11 cellular contexts compared by ENCODE assay signal in genomic region chr15:51738553-51738952, GRCh38. TPM values are rescaled to one million over a fixed set of nuclear protein-coding genes. Genes with fewer than 3 reads are reported as not detected.
DNase-seq lines count a peak whose midpoint lies in the region; ATAC-seq lines count a peak whose summit lies in the region.
"Had no signal": no experiment of that assay in that cellular context is flagged by ENCODE, and none has a peak within 500 bp of the region (broad histone marks: within the 10 kb centered on the region; RNA-seq: fewer than 3 reads in every experiment).

No MANE protein-coding gene starts in this region.

- H3K4me3 Mint-ChIP-seq in T-helper 2 cell treated with Interferon-gamma antibody and Interleukin-4, amounts not matched to agents 5 μg/mL and 100 μg/mL, for 36 hours: peak overlapping the region; percentile 84
- peak overlapping the region; percentile 53 for H3K4me3 Mint-ChIP-seq in activated T-helper 1 cell treated with anti-CD3 and anti-CD28 coated beads, Interleukin-12 subunit alpha, Interleukin-12 subunit beta, Interleukin-2, Interleukin-4 antibody, amounts not matched to agents 30 ng/mL and 10 ng/mL and 1 ng/mL, durations not matched to agents 14 hours and 24 hours and 36 hours
- peak overlapping the region; percentile 20 to 62 for H3K4me3 Mint-ChIP-seq in stimulated activated naive CD8-positive, alpha-beta T cell treated with anti-CD3 and anti-CD28 coated beads, Interleukin-15, amount 100 ng/mL, for 72 hours

- peaks cover 39% of the 10 kb centered on the region for H3K4me1 Mint-ChIP-seq in T-helper 2 cell treated with Interferon-gamma antibody and Interleukin-4, amounts not matched to agents 5 μg/mL and 100 μg/mL, for 36 hours (ENCODE audit: low read depth)
- H3K4me1 Mint-ChIP-seq in activated T-helper 1 cell treated with anti-CD3 and anti-CD28 coated beads, Interleukin-12 subunit alpha, Interleukin-12 subunit beta, Interleukin-2, Interleukin-4 antibody, amounts not matched to agents 30 ng/mL and 10 ng/mL and 1 ng/mL, durations not matched to agents 14 hours and 24 hours and 36 hours (ENCODE audit: low read depth): peaks cover 33% of the 10 kb centered on the region
- peaks cover 47% of the 10 kb centered on the region for H3K4me1 Mint-ChIP-seq in stimulated activated naive CD8-positive, alpha-beta T cell treated with anti-CD3 and anti-CD28 coated beads, Interleukin-15, amount 100 ng/mL, for 72 hours

- no peaks in the 10 kb centered on the region for H3K9me3 Mint-ChIP-seq in T-helper 2 cell treated with Interferon-gamma antibody and Interleukin-4, amounts not matched to agents 5 μg/mL and 100 μg/mL, for 36 hours
- H3K9me3 Mint-ChIP-seq in activated T-helper 1 cell treated with anti-CD3 and anti-CD28 coated beads, Interleukin-12 subunit alpha, Interleukin-12 subunit beta, Interleukin-2, Interleukin-4 antibody, amounts not matched to agents 30 ng/mL and 10 ng/mL and 1 ng/mL, durations not matched to agents 14 hours and 24 hours and 36 hours: no peaks in the 10 kb centered on the region
- H3K9me3 Mint-ChIP-seq in stimulated activated naive CD8-positive, alpha-beta T cell treated with anti-CD3 and anti-CD28 coated beads, Interleukin-15, amount 100 ng/mL, for 72 hours: no peaks in the 10 kb centered on the region

- H3K27me3 ChIP-seq in layer of hippocampus (ENCODE audit: control insufficient read depth, insufficient read depth, low read length): no peaks in the 10 kb centered on the region

- H3K27me3 Mint-ChIP-seq in T-helper 2 cell treated with Interferon-gamma antibody and Interleukin-4, amounts not matched to agents 5 μg/mL and 100 μg/mL, for 36 hours (ENCODE audit: low read depth): peaks cover 16% of the 10 kb centered on the region
- peaks cover 7% of the 10 kb centered on the region for H3K27me3 Mint-ChIP-seq in activated T-helper 1 cell treated with anti-CD3 and anti-CD28 coated beads, Interleukin-12 subunit alpha, Interleukin-12 subunit beta, Interleukin-2, Interleukin-4 antibody, amounts not matched to agents 30 ng/mL and 10 ng/mL and 1 ng/mL, durations not matched to agents 14 hours and 24 hours and 36 hours (ENCODE audit: insufficient read depth)
- no peaks in the 10 kb centered on the region for H3K27me3 Mint-ChIP-seq in stimulated activated naive CD8-positive, alpha-beta T cell treated with anti-CD3 and anti-CD28 coated beads, Interleukin-15, amount 100 ng/mL, for 72 hours

- peak overlapping the region; percentile 88 for H3K27ac ChIP-seq in layer of hippocampus (ENCODE audit: low read depth, low read length)

- peak overlapping the region; percentile 80 for H3K27ac Mint-ChIP-seq in T-helper 2 cell treated with Interferon-gamma antibody and Interleukin-4, amounts not matched to agents 5 μg/mL and 100 μg/mL, for 36 hours
- peak overlapping the region; percentile 69 for H3K27ac Mint-ChIP-seq in activated T-helper 1 cell treated with anti-CD3 and anti-CD28 coated beads, Interleukin-12 subunit alpha, Interleukin-12 subunit beta, Interleukin-2, Interleukin-4 antibody, amounts not matched to agents 30 ng/mL and 10 ng/mL and 1 ng/mL, durations not matched to agents 14 hours and 24 hours and 36 hours
- peak overlapping the region in 1 of 2 donors; percentile 23 for H3K27ac Mint-ChIP-seq in stimulated activated naive CD8-positive, alpha-beta T cell treated with anti-CD3 and anti-CD28 coated beads, Interleukin-15, amount 100 ng/mL, for 72 hours

- no peak for ATAC-seq in stimulated activated naive CD8-positive, alpha-beta T cell treated with anti-CD3 and anti-CD28 coated beads, Interleukin-15, amount 100 ng/mL, for 72 hours
- ATAC-seq in HG02642 (IDR thresholded peaks at IDR 0.05; ENCODE audit: poor library complexity, unreplicated experiment) (no peak), HG02588 (IDR thresholded peaks at IDR 0.05; ENCODE audit: unreplicated experiment) (no peak)

- DNase-seq in T-helper 2 cell treated with Interferon-gamma antibody and Interleukin-4, amounts not matched to agents 5 μg/mL and 100 μg/mL, for 36 hours (ENCODE audit: low spot score): no peak
- no peak for DNase-seq in T-helper 2 cell
- no peak for DNase-seq in activated T-helper 1 cell treated with anti-CD3 and anti-CD28 coated beads, Interleukin-12 subunit alpha, Interleukin-12 subunit beta, Interleukin-2, Interleukin-4 antibody, amounts not matched to agents 30 ng/mL and 10 ng/mL and 1 ng/mL, durations not matched to agents 14 hours and 24 hours and 36 hours (ENCODE audit: low spot score)
- no peak for DNase-seq in stimulated activated naive CD8-positive, alpha-beta T cell treated with anti-CD3 and anti-CD28 coated beads, Interleukin-15, amount 100 ng/mL, for 72 hours
- DNase-seq in stimulated activated CD4-positive, alpha-beta T cell treated with anti-CD3 and anti-CD28 coated beads, Interleukin-4, amount 100 ng/mL, for 24 hours: no peak
- DNase-seq: activated CD8-positive, alpha-beta memory T cell treated with anti-CD3 and anti-CD28 coated beads, Interleukin-2, amount 50 U/mL, for 48 hours; NCI-H1694 treated with DMSO at 0.1 percent for 48 hours; stimulated activated CD4-positive, alpha-beta T cell treated with anti-CD3 and anti-CD28 coated beads, Interleukin-12 subunit alpha, Interleukin-12 subunit beta, amount 100 ng/mL, for 4 hours had no signal

- intact Hi-C loops in activated T-helper 1 cell treated with anti-CD3 and anti-CD28 coated beads, Interleukin-12 subunit alpha, Interleukin-12 subunit beta, Interleukin-2, Interleukin-4 antibody, amounts not matched to agents 30 ng/mL and 10 ng/mL and 1 ng/mL, durations not matched to agents 14 hours and 24 hours and 36 hours (cut with micrococcal nuclease): loop anchor here (5.0 to 10.0 kb wide), 4 partner anchors 274 to 974 kb away; partner anchors contain the start of genes AP4E1 and SPPL2A

- H3K36me3 Mint-ChIP-seq in T-helper 2 cell treated with Interferon-gamma antibody and Interleukin-4, amounts not matched to agents 5 μg/mL and 100 μg/mL, for 36 hours (ENCODE audit: low read depth): peaks cover 2% of the 10 kb centered on the region
- peaks cover 3% of the 10 kb centered on the region for H3K36me3 Mint-ChIP-seq in activated T-helper 1 cell treated with anti-CD3 and anti-CD28 coated beads, Interleukin-12 subunit alpha, Interleukin-12 subunit beta, Interleukin-2, Interleukin-4 antibody, amounts not matched to agents 30 ng/mL and 10 ng/mL and 1 ng/mL, durations not matched to agents 14 hours and 24 hours and 36 hours (ENCODE audit: low read depth)

RNA-seq across cellular contexts. Expression of gene LYSMD2, which starts 1.1 kb away (rescaled TPM):
- total RNA-seq in activated T-helper 1 cell treated with anti-CD3 and anti-CD28 coated beads, Interleukin-12 subunit alpha, Interleukin-12 subunit beta, Interleukin-2, Interleukin-4 antibody, amounts not matched to agents 30 ng/mL and 10 ng/mL and 1 ng/mL, durations not matched to agents 14 hours and 24 hours and 36 hours: 16.0 and 16.5 TPM in 2 replicates

RNA-seq across cellular contexts. Expression of gene TMOD2, which starts 12.8 kb away (rescaled TPM):
- 4.1 and 4.5 TPM in 2 replicates for total RNA-seq in activated T-helper 1 cell treated with anti-CD3 and anti-CD28 coated beads, Interleukin-12 subunit alpha, Interleukin-12 subunit beta, Interleukin-2, Interleukin-4 antibody, amounts not matched to agents 30 ng/mL and 10 ng/mL and 1 ng/mL, durations not matched to agents 14 hours and 24 hours and 36 hours

RNA-seq across cellular contexts. Expression of gene SCG3, which starts 57.2 kb away (rescaled TPM):
- total RNA-seq in activated T-helper 1 cell treated with anti-CD3 and anti-CD28 coated beads, Interleukin-12 subunit alpha, Interleukin-12 subunit beta, Interleukin-2, Interleukin-4 antibody, amounts not matched to agents 30 ng/mL and 10 ng/mL and 1 ng/mL, durations not matched to agents 14 hours and 24 hours and 36 hours: not detected in 2 replicates
